Comparison of ENCODE assay signal across 16 cellular contexts in the genomic region with DNA sequence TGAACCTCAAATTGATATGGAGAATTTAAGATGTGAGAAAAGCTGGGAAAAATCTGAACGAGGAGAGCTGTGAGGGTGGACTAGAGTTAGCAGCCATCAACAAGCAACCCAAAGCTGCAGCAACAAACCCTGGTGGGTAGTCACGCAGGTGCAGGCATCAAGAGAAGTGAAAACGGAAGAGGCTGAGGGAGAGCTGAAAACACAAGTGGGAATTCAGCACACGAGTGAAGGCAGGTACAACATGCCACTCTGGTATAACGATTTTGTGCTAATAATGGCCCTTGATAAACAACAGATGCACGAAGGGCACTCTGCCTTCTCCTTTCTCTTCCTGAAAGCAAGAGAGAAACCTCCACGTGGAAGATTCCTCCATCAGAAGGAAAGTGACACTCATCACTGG. TPM values are rescaled to one million over a fixed set of nuclear protein-coding genes. Genes with fewer than 3 reads are reported as not detected.
A peak's percentile ranks its signal among the peaks of the same experiment; 100 is the strongest.
DNase-seq lines count a peak whose midpoint lies in the region; ATAC-seq, FAIRE-seq and TF ChIP-seq lines count a peak whose summit lies in the region.
"Had no signal": no experiment of that assay in that cellular context is flagged by ENCODE, and none has a peak within 500 bp of the region (broad histone marks: within the 10 kb centered on the region; RNA-seq: fewer than 3 reads in every experiment).

No MANE protein-coding gene starts in this region.

- POLR2A ChIA-PET in activated B cell treated with CpG ODN at 0.5 μM for 24 hours (lab: Charles Lee) = interaction anchor here (1.4 to 8.0 kb wide), 6 partner anchors 12 to 76 kb away, joined by 4 to 116 read pairs (median 44); a partner anchor contains a TSS

- peak; percentile 91 for FAIRE-seq in GM18507 (lab: Jason Lieb, UNC)

- peaks cover 3% of the 10 kb centered on the region for H3K36me3 Mint-ChIP-seq in activated B cell treated with CpG ODN at 0.5 μM for 24 hours (ENCODE audit: low read depth)

- H3K27ac Mint-ChIP-seq in activated B cell treated with CpG ODN at 0.5 μM for 24 hours = peak overlapping the region; percentile 94
- H3K27ac Mint-ChIP-seq: activated naive CD8-positive, alpha-beta T cell treated with anti-CD3 and anti-CD28 coated beads, Interleukin-2, amount 50 U/mL, for 24 hours had no signal

- no peak for TF ChIP-seq POLR2A in erythroblast (IDR thresholded peaks at IDR 0.05; ENCODE audit: low read length)

- DNase-seq in GM18507 (ENCODE audit: extremely low spot score, insufficient read length, low read depth) (no peak), activated B cell treated with CpG ODN at 0.5 μM for 24 hours (no peak), NCI-H187 treated with DMSO at 0.1 percent for 48 hours (lab: John Stamatoyannopoulos, UW) (no peak), caudate nucleus (lab: John Stamatoyannopoulos, UW) (no peak), erythroblast (lab: John Stamatoyannopoulos, UW) (no peak)
- DNase-seq: activated CD8-positive, alpha-beta memory T cell treated with anti-CD3 and anti-CD28 coated beads for 24 hours; activated naive CD8-positive, alpha-beta T cell treated with anti-CD3 and anti-CD28 coated beads, Interleukin-2, amount 50 U/mL, for 24 hours; COR-L47; gastrocnemius medialis; NCI-H69; stomach had no signal

- H3K4me3 Mint-ChIP-seq in activated B cell treated with CpG ODN at 0.5 μM for 24 hours = peak overlapping the region; percentile 74
- H3K4me3 Mint-ChIP-seq: activated naive CD8-positive, alpha-beta T cell treated with anti-CD3 and anti-CD28 coated beads, Interleukin-2, amount 50 U/mL, for 24 hours had no signal

- TF ChIP-seq CTCF in activated B cell treated with CpG ODN at 0.5 μM for 24 hours (IDR thresholded peaks at IDR 0.05) = no peak

- peaks cover 2% of the 10 kb centered on the region for H3K9me3 Mint-ChIP-seq in activated B cell treated with CpG ODN at 0.5 μM for 24 hours
- H3K9me3 Mint-ChIP-seq: activated naive CD8-positive, alpha-beta T cell treated with anti-CD3 and anti-CD28 coated beads, Interleukin-2, amount 50 U/mL, for 24 hours had no signal

- CTCF ChIA-PET in activated B cell treated with CpG ODN at 0.5 μM for 24 hours (lab: Charles Lee) = interaction anchor here (0.8 to 2.3 kb wide), 4 partner anchors 14 to 34 kb away, joined by 3 to 9 read pairs (median 4); a partner anchor contains a TSS

- H3K4me1 Mint-ChIP-seq in activated B cell treated with CpG ODN at 0.5 μM for 24 hours = peaks cover 96% of the 10 kb centered on the region

- ATAC-seq in GM21381 (IDR thresholded peaks at IDR 0.05; ENCODE audit: unreplicated experiment) (peak; percentile 58), HG03066 (IDR thresholded peaks at IDR 0.05; ENCODE audit: low read depth, unreplicated experiment) (peak; percentile 58), activated B cell treated with CpG ODN at 0.5 μM for 24 hours (ENCODE audit: low read depth) (peak; percentile 64), HG02884 (IDR thresholded peaks at IDR 0.05; ENCODE audit: unreplicated experiment) (no peak)
- ATAC-seq: activated naive CD8-positive, alpha-beta T cell treated with anti-CD3 and anti-CD28 coated beads, Interleukin-2, amount 50 U/mL, for 24 hours; gastrocnemius medialis had no signal

- intact Hi-C loops in activated B cell treated with CpG ODN at 0.5 μM for 24 hours (cut with micrococcal nuclease) = loop anchor here (2.0 to 10.0 kb wide), 5 partner anchors 15 to 373 kb away; no protein-coding TSS in a partner anchor

- H3K27me3 Mint-ChIP-seq in activated B cell treated with CpG ODN at 0.5 μM for 24 hours = peaks cover 6% of the 10 kb centered on the region

- H3K27ac ChIP-seq in caudate nucleus (ENCODE audit: low read depth, low read length) = no peak overlapping the region
- H3K27ac ChIP-seq: gastrocnemius medialis, neutrophil, stomach had no signal

RNA-seq across cellular contexts. Expression of a gene that starts 11.5 kb away (rescaled TPM):
- total RNA-seq in activated B cell treated with CpG ODN at 0.5 μM for 24 hours = 1.1 and 1.2 TPM in 2 replicates
- total RNA-seq: dermis microvascular lymphatic vessel endothelial cell, gastrocnemius medialis had no signal

RNA-seq across cellular contexts. Expression of a gene that starts 16.2 kb away (rescaled TPM):
- total RNA-seq in activated B cell treated with CpG ODN at 0.5 μM for 24 hours = 228 and 234 TPM in 2 replicates
- total RNA-seq: dermis microvascular lymphatic vessel endothelial cell, gastrocnemius medialis had no signal
